ENCODE assay signal across 1 cellular context in the genomic region with DNA sequence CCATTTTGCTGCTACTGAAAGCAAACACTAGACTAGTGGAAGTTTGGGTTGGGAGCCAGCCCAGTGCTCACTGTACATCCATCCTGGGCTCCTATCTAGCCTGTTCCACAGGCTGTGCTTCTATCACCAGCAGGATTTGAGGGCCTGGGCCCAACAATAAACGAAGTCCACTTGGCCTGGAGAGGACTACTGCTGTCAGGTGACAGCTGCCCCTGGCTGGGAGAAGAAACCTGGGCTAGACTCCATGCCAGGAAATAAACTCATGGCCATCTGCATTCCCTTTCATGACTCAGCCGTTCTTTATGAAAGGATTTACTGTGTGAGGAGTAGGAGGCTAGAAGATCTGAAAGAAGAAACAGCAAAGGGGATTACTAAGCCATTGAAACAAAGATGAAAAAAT.
TF ChIP-seq lines count a peak whose summit lies in the region.

No MANE protein-coding gene starts in this region.

TF ChIP-seq in SK-N-SH, 30 proteins besides CTCF, POLR2A, EP300 and RAD21 (continued from another document):
- TF ChIP-seq FOSL2 (IDR thresholded peaks at IDR 0.05; ENCODE audit: borderline replicate concordance, low read depth) (peak; percentile 91; the same call in 1 of the 2 replicates), TAF1 (IDR thresholded peaks at IDR 0.05; ENCODE audit: borderline replicate concordance, low read depth, low read length) (no peak), RXRA (IDR thresholded peaks at IDR 0.05; ENCODE audit: borderline replicate concordance, low read depth) (peak; percentile 38; the same call in 1 of the 2 replicates), RCOR1 (IDR thresholded peaks at IDR 0.05; ENCODE audit: low read length) (no peak), NFIC (IDR thresholded peaks at IDR 0.05; ENCODE audit: borderline replicate concordance) (peak; percentile 86), GABPA (IDR thresholded peaks at IDR 0.05; ENCODE audit: low read depth) (no peak), JUND (IDR thresholded peaks at IDR 0.05) (peak; percentile 93), PBX3 (IDR thresholded peaks at IDR 0.05) (peak; percentile 66), USF1 (IDR thresholded peaks at IDR 0.05; ENCODE audit: borderline replicate concordance, low read depth) (peak; percentile 70; the same call in 1 of the 2 replicates), ELF1 (IDR thresholded peaks at IDR 0.05) (no peak), CHD2 (IDR thresholded peaks at IDR 0.05; ENCODE audit: low read length, partially characterized antibody) (no peak), YY1 (IDR thresholded peaks at IDR 0.05; ENCODE audit: low read depth) (peak; percentile 73; the same call in 1 of the 2 replicates), TCF12 (IDR thresholded peaks at IDR 0.05) (peak; percentile 93), MEF2A (IDR thresholded peaks at IDR 0.05; ENCODE audit: borderline replicate concordance, low read depth) (no peak), USF2 (IDR thresholded peaks at IDR 0.05; ENCODE audit: borderline replicate concordance, low read depth, low read length) (no peak), POLR2AphosphoS5 (IDR thresholded peaks at IDR 0.05; ENCODE audit: low read depth, low read length) (peak; percentile 28; the same call in 1 of the 2 replicates)
